ENCODE assay signal across 7 cellular contexts in genomic region chr16:52851211-52851740, GRCh38.
"Had no signal": no experiment of that assay in that cellular context is flagged by ENCODE, and none has a peak within 500 bp of the region (broad histone marks: within the 10 kb centered on the region; RNA-seq: fewer than 3 reads in every experiment).

No MANE protein-coding gene starts in this region.

- DNase-seq: GM23248, GOT3, H7, KG1 had no signal

- H3K4me1 ChIP-seq: HAP-1 had no signal

- H3K27ac ChIP-seq: GM23248 had no signal

- FAIRE-seq: HTR-8/SVneo had no signal

- ATAC-seq: HCT116 had no signal

- H3K36me3 ChIP-seq: HAP-1 had no signal

- H3K4me3 ChIP-seq: GM23248, HAP-1 had no signal
